8 cellular contexts compared by ENCODE assay signal in genomic region chr19:33819875-33820781, GRCh38. TPM values are rescaled to one million over a fixed set of nuclear protein-coding genes. Genes with fewer than 3 reads are reported as not detected.
DNase-seq lines count a peak whose midpoint lies in the region; ATAC-seq and TF ChIP-seq lines count a peak whose summit lies in the region.

No MANE protein-coding gene starts in this region.

- H3K4me1 ChIP-seq in left ventricle myocardium inferior, result peaks cover 53% of the 10 kb centered on the region
- no peaks in the 10 kb centered on the region for H3K4me1 ChIP-seq in rectal smooth muscle tissue (ENCODE audit: control insufficient read depth, insufficient read depth, low read length)

- H3K36me3 ChIP-seq in H7 (replicated peaks; ENCODE audit: control insufficient read depth, insufficient read depth, low read length), result no peaks in the 10 kb centered on the region
- no peaks in the 10 kb centered on the region for H3K36me3 ChIP-seq in left ventricle myocardium inferior
- H3K36me3 ChIP-seq in rectal smooth muscle tissue (ENCODE audit: control insufficient read depth, insufficient read depth, low read length), result no peaks in the 10 kb centered on the region

- ATAC-seq in HG03571 (IDR thresholded peaks at IDR 0.05; ENCODE audit: unreplicated experiment), result no peak

- no peak for DNase-seq in AG04449 (ENCODE audit: low read depth, low spot score)
- DNase-seq in H7, result peak; percentile 93
- DNase-seq in RWPE1 (ENCODE audit: low spot score), result peak; percentile 90
- DNase-seq in activated naive CD8-positive, alpha-beta T cell treated with anti-CD3 and anti-CD28 coated beads for 36 hours, result peak; percentile 72
- peak; percentile 84 for DNase-seq in left ventricle myocardium inferior
- no peak for DNase-seq in cerebellar cortex (ENCODE audit: low spot score)

- no peak overlapping the region for H3K27ac Mint-ChIP-seq in activated naive CD8-positive, alpha-beta T cell treated with anti-CD3 and anti-CD28 coated beads for 36 hours

- no peaks in the 10 kb centered on the region; the same call in none of the 2 replicates for H3K27me3 ChIP-seq in H7 (ENCODE audit: control insufficient read depth, insufficient read depth, low read length)
- H3K27me3 ChIP-seq in left ventricle myocardium inferior (ENCODE audit: low read depth), result peaks cover 16% of the 10 kb centered on the region
- H3K27me3 ChIP-seq in rectal smooth muscle tissue (ENCODE audit: control insufficient read depth, insufficient read depth, low read length), result no peaks in the 10 kb centered on the region

- no peaks in the 10 kb centered on the region for H3K9me3 Mint-ChIP-seq in activated naive CD8-positive, alpha-beta T cell treated with anti-CD3 and anti-CD28 coated beads for 36 hours

- CTCF ChIA-PET in AG04449 (lab: Yijun Ruan, JAX) (interaction anchor here (1.0 to 2.7 kb wide), 6 partner anchors 22 to 276 kb away, joined by 3 to 11 read pairs (median 5); partner anchors contain the start of gene KCTD15), RWPE1 (lab: Yijun Ruan, JAX) (interaction anchor here (1.9 kb wide), 1 partner anchor 42 kb away, joined by 7 read pairs; no protein-coding TSS in a partner anchor)

- peak overlapping the region; percentile 74 for H3K4me3 Mint-ChIP-seq in activated naive CD8-positive, alpha-beta T cell treated with anti-CD3 and anti-CD28 coated beads for 36 hours

- intact Hi-C loops in left ventricle myocardium inferior (cut with micrococcal nuclease), result no loop called here

- no peaks in the 10 kb centered on the region for H3K36me3 Mint-ChIP-seq in activated naive CD8-positive, alpha-beta T cell treated with anti-CD3 and anti-CD28 coated beads for 36 hours

- POLR2A ChIA-PET in AG04449 (lab: Yijun Ruan, JAX), result no interaction called here
- POLR2A ChIA-PET in RWPE1 (lab: Yijun Ruan, JAX; ENCODE audit: low non-redundant PET), result interaction anchor here (1.0 to 1.6 kb wide), 3 partner anchors 22 to 86 kb away, joined by 3 to 5 read pairs (median 5); partner anchors contain the start of gene KCTD15

- H3K27me3 Mint-ChIP-seq in activated naive CD8-positive, alpha-beta T cell treated with anti-CD3 and anti-CD28 coated beads for 36 hours, result peaks cover 29% of the 10 kb centered on the region

- peak overlapping the region; percentile 100 for H3K27ac ChIP-seq in RWPE1
- H3K27ac ChIP-seq in left ventricle myocardium inferior (replicated peaks), result peak overlapping the region; percentile 90
- H3K27ac ChIP-seq in rectal smooth muscle tissue (ENCODE audit: low read depth, low read length), result peak overlapping the region; percentile 17

- peaks cover 9% of the 10 kb centered on the region for H3K9me3 ChIP-seq in left ventricle myocardium inferior (replicated peaks)

- peak overlapping the region; percentile 44 for H3K4me3 ChIP-seq in AG04449 (ENCODE audit: low read depth, low read length)
- peak overlapping the region; percentile 59 for H3K4me3 ChIP-seq in H7 (ENCODE audit: insufficient read depth, low read depth, low read length)
- H3K4me3 ChIP-seq in left ventricle myocardium inferior, result peak overlapping the region; percentile 65
- H3K4me3 ChIP-seq in rectal smooth muscle tissue (ENCODE audit: low read length), result peak overlapping the region; percentile 58

- no peak for TF ChIP-seq CTCF in AG04449 (IDR thresholded peaks at IDR 0.05; ENCODE audit: insufficient read depth, low read length, missing control alignments)
- no peak for TF ChIP-seq CTCF in RWPE1 (conservative IDR thresholded peaks at IDR 0.05; ENCODE audit: low read depth)
- TF ChIP-seq CTCF in left ventricle myocardium inferior (IDR thresholded peaks at IDR 0.05; ENCODE audit: borderline replicate concordance), result no peak

- peak overlapping the region; percentile 36 for H3K9ac ChIP-seq in rectal smooth muscle tissue (ENCODE audit: low read length)

- peaks cover 14% of the 10 kb centered on the region for H3K4me1 Mint-ChIP-seq in activated naive CD8-positive, alpha-beta T cell treated with anti-CD3 and anti-CD28 coated beads for 36 hours

RNA-seq across cellular contexts. Expression of gene KCTD15, which starts 23.5 kb away (rescaled TPM):
- total RNA-seq in H7 (2014; rRNA removed; shearing (Covaris generic)), result 44.9 and 47.4 TPM in 2 replicates
- total RNA-seq in activated naive CD8-positive, alpha-beta T cell treated with anti-CD3 and anti-CD28 coated beads for 36 hours, result 1 to 10 TPM; 7.5 to 9.9 TPM
- total RNA-seq in left ventricle myocardium inferior, result 9.9 TPM

Comparison
In these comparisons a context has a peak if more than half of its experiments do, and no peak if none do; other contexts are left out.
1. DNase-seq: peak in H7 (single experiment), RWPE1 (single experiment), activated naive CD8-positive, alpha-beta T cell treated with anti-CD3 and anti-CD28 coated beads for 36 hours (single experiment) and left ventricle myocardium inferior (single experiment); none in AG04449 (single experiment) and cerebellar cortex (single experiment).
2. H3K27ac ChIP-seq: peak in every context shown above with its lines; median percentile 100 in RWPE1; 90 in left ventricle myocardium inferior; 17 in rectal smooth muscle tissue.
3. Peak in every context shown above with its lines, with median percentiles within 50 percentile points of each other: H3K4me3 ChIP-seq.